8 cellular contexts compared by ENCODE assay signal in the genomic region with DNA sequence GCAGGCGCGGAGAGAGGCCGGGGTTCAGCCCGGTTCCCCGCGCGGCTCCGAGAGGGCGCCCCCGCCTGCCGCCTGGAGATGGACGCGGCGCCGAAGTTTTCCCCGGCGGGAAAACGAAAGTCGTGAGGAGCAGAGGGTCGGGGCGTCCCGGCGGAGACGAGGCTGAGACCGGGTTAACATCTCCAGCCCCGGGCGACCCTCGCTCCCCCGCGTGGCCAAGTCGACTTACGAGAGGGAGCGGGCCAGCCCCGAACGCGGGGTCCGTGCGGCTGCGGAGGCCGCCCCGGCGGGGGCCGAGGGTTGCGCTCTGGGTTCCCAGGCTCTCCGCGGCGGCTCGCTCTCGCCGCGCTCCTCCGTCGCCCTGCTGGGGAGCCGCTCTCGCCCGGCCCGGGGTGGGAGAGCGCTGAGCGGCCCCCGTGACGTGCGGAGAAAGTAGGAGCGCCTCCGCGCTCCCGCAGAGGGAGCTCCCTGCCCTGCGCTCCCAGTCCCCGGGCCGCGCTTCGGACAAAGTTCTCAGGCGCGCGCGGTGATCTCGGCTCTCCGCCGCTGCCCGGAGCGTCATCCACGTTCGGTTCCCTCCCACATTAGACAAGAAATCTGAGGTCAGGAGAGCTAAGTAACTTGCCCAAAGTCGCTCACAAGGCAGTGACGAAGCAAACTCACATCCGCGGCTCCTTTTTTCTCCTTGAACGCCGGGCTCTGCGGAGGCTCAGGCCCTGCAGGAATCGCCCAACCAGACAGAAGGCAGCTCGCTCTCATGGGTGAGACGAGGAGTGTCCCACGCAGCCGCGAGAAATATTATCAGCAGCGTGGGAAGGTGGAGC. TPM values are rescaled to one million over a fixed set of nuclear protein-coding genes. Genes with fewer than 3 reads are reported as not detected.
DNase-seq lines count a peak whose midpoint lies in the region; ATAC-seq lines count a peak whose summit lies in the region.

No MANE protein-coding gene starts in this region.

- H3K4me1 Mint-ChIP-seq in dendritic cell treated with granulocyte-macrophage colony-stimulating factor and Interleukin-4, amounts not matched to agents 40 ng/mL and 50 ng/mL, for 4 days (ENCODE audit: low read depth): peaks cover 10% of the 10 kb centered on the region

- H3K36me3 Mint-ChIP-seq in dendritic cell treated with granulocyte-macrophage colony-stimulating factor and Interleukin-4, amounts not matched to agents 40 ng/mL and 50 ng/mL, for 4 days (ENCODE audit: low read depth): no peaks in the 10 kb centered on the region

- H3K27ac Mint-ChIP-seq in dendritic cell treated with granulocyte-macrophage colony-stimulating factor and Interleukin-4, amounts not matched to agents 40 ng/mL and 50 ng/mL, for 4 days: no peak overlapping the region

- H3K9me3 ChIP-seq in ES-I3 (ENCODE audit: control insufficient read depth, insufficient read depth, low read length): no peaks in the 10 kb centered on the region

- peak; percentile 49 for DNase-seq in HuH-7 (ENCODE audit: low spot score)
- peak; percentile 14 to 43 for DNase-seq in activated CD4-positive, alpha-beta T cell treated with anti-CD3 and anti-CD28 coated beads for 24 hours (ENCODE audit: low read depth in 2 of 2)
- DNase-seq in left lobe of liver (ENCODE audit: low spot score): peak; percentile 69
- DNase-seq in stimulated activated CD4-positive, alpha-beta T cell treated with anti-CD3 and anti-CD28 coated beads, Interleukin-2, amount 100 ng/mL, for 24 hours: peak; percentile 58 to 62

- H3K4me1 ChIP-seq in ES-I3 (ENCODE audit: insufficient read depth, low read length): peaks cover 32% of the 10 kb centered on the region

- intact Hi-C loops in dendritic cell treated with granulocyte-macrophage colony-stimulating factor and Interleukin-4, amounts not matched to agents 40 ng/mL and 50 ng/mL, for 4 days (cut with micrococcal nuclease): no loop called here

- H3K4me3 Mint-ChIP-seq in dendritic cell treated with granulocyte-macrophage colony-stimulating factor and Interleukin-4, amounts not matched to agents 40 ng/mL and 50 ng/mL, for 4 days: peak overlapping the region; percentile 85

- peak overlapping the region; percentile 94 for H3K9ac ChIP-seq in ES-I3 (ENCODE audit: low read depth, low read length)

- ATAC-seq in left lobe of liver: peak; percentile 74
- no peak for ATAC-seq in HG03565 (IDR thresholded peaks at IDR 0.05; ENCODE audit: unreplicated experiment)
- no peak for ATAC-seq in GM18870 (IDR thresholded peaks at IDR 0.05; ENCODE audit: unreplicated experiment)

- no peaks in the 10 kb centered on the region for H3K9me3 Mint-ChIP-seq in dendritic cell treated with granulocyte-macrophage colony-stimulating factor and Interleukin-4, amounts not matched to agents 40 ng/mL and 50 ng/mL, for 4 days

- H3K27me3 Mint-ChIP-seq in dendritic cell treated with granulocyte-macrophage colony-stimulating factor and Interleukin-4, amounts not matched to agents 40 ng/mL and 50 ng/mL, for 4 days: peaks cover 76% of the 10 kb centered on the region

- H3K36me3 ChIP-seq in ES-I3 (ENCODE audit: insufficient read depth, low read length): no peaks in the 10 kb centered on the region; the same call in 1 of the 2 replicates

RNA-seq across cellular contexts. Expression of gene GCNT4, which starts 1.1 kb away (rescaled TPM):
- total RNA-seq in left lobe of liver: 0.25 TPM
